In genomic region chr11:61973603-61974162, GRCh38 we compare ENCODE assay signal across 1 cellular context.
TF ChIP-seq lines count a peak whose summit lies in the region.

No MANE protein-coding gene starts in this region.

TF ChIP-seq in GM12878, 131 proteins besides CTCF, POLR2A, EP300 and RAD21:
- TF ChIP-seq E2F4 (IDR thresholded peaks at IDR 0.05; ENCODE audit: low read depth, low read length) (no peak), IRF3 (IDR thresholded peaks at IDR 0.05) (no peak), RELA (IDR thresholded peaks at IDR 0.05; ENCODE audit: borderline replicate concordance, partially characterized antibody) (no peak), STAT1 (conservative IDR thresholded peaks at IDR 0.05) (no peak), SUPT20H (IDR thresholded peaks at IDR 0.05; ENCODE audit: borderline replicate concordance, control insufficient read depth, low read depth, low read length) (no peak)
